Comparison of ENCODE assay signal across 9 cellular contexts in the genomic region with DNA sequence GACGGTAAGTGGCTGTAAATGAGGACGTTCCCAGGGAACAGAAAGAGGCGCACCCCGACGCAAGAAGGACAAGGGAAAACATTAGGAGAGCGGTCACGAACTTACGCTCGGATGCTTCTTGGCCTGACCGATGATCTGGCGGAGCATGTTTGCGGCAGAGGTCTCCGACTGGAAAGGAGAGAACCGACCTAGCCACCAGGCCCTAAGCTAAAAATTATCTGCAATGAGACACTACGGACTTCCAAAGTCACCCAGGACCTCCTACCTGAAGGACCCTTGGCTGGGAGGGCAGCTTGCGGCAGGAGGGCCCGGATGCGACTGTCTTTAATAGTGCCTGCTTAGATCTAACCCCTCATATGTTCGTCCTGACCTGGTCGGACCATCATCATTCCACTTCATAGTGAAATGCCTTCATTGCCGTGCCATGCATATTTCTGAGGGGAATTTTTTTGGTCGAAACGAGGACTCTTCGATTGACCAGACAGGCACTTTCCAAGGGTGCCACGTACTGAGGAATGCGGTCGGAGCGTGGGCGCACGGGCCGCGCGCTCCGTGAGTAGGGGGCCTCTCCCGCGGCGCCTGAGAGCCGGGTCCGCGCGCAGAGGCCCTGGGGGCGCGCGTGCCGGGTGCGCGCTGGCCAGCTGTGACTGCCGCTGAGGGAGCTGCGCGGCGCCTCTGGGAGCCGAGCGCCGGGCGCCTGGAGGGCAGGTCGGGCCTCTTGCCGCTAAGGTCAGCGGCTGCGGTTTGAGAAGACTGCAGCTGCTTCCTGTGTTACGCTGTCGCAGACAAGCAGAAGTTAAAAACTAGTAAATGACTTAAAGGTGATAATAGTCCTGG. TPM values are rescaled to one million over a fixed set of nuclear protein-coding genes. Genes with fewer than 3 reads are reported as not detected.
DNase-seq lines count a peak whose midpoint lies in the region; ATAC-seq, FAIRE-seq and TF ChIP-seq lines count a peak whose summit lies in the region.
"Had no signal": no experiment of that assay in that cellular context is flagged by ENCODE, and none has a peak within 500 bp of the region (broad histone marks: within the 10 kb centered on the region; RNA-seq: fewer than 3 reads in every experiment).

No MANE protein-coding gene starts in this region.

- H4K20me1 ChIP-seq in HepG2 (ENCODE audit: insufficient read depth, low read length): no peaks in the 10 kb centered on the region

- H3K4me3 Mint-ChIP-seq in activated CD4-positive, alpha-beta T cell treated with anti-CD3 and anti-CD28 coated beads, Interleukin-2, amount 10 ng/mL, durations not matched to agents 7 days and 5 days: no peak overlapping the region

- H3K9ac ChIP-seq in HepG2 (ENCODE audit: insufficient read depth, low read depth, low read length): peak overlapping the region; percentile 97

- intact Hi-C loops in HepG2 (cut with micrococcal nuclease; ENCODE audit: unreplicated experiment): loop anchor here (1.0 to 5.0 kb wide), 3 partner anchors 10 to 272 kb away; a partner anchor contains a TSS

- peak overlapping the region; percentile 81 to 93 (median 90) for H3K4me3 ChIP-seq in HepG2 (replicated peaks in 1 of 3; ENCODE audit: insufficient read depth in 1 of 3, low read depth in 2 of 3, low read length in 3 of 3)

- H3K4me2 ChIP-seq in HepG2 (ENCODE audit: low read depth, low read length): peak overlapping the region; percentile 92

- BruUV-seq in HepG2 (replicated peaks; lab: Mats Ljungman, UMichigan): no TSS peak

- no peak overlapping the region for H3K27ac Mint-ChIP-seq in activated CD4-positive, alpha-beta T cell treated with anti-CD3 and anti-CD28 coated beads, Interleukin-2, amount 10 ng/mL, durations not matched to agents 7 days and 5 days

- H2AFZ ChIP-seq in HepG2 (ENCODE audit: low read length): peak overlapping the region; percentile 92

- TF ChIP-seq RAD21 in HepG2 (CRISPR knock-in tag; IDR thresholded peaks at IDR 0.05): peak; percentile 65

- POLR2A ChIA-PET in activated CD4-positive, alpha-beta T cell treated with anti-CD3 and anti-CD28 coated beads, Interleukin-2, amount 10 ng/mL, durations not matched to agents 7 days and 5 days (lab: Charles Lee): interaction anchor here (0.7 to 1.4 kb wide), 2 partner anchors 11 to 35 kb away, joined by 4 to 5 read pairs; no protein-coding TSS in a partner anchor
- POLR2A ChIA-PET in HepG2 (lab: Yijun Ruan, JAX): interaction anchor here (0.6 to 3.6 kb wide), 15 partner anchors 10 to 272 kb away, joined by 3 to 85 read pairs (median 6); a partner anchor contains a TSS

- H3K79me2 ChIP-seq in HepG2 (ENCODE audit: insufficient read depth, low read length): peaks cover 37% of the 10 kb centered on the region

- DNase-seq in NCI-H526 (lab: John Stamatoyannopoulos, UW) (peak; percentile 92 to 96), dermis blood vessel endothelial cell (peak; percentile 95), HepG2 (ENCODE audit: low spot score) (peak; percentile 93)
- peak; percentile 85 for DNase-seq in activated CD4-positive, alpha-beta T cell treated with anti-CD3 and anti-CD28 coated beads, Interleukin-2, amount 10 ng/mL, durations not matched to agents 7 days and 5 days
- peak; percentile 73 to 83 for DNase-seq in stimulated activated CD4-positive, alpha-beta T cell treated with anti-CD3 and anti-CD28 coated beads, Interleukin-2, amount 100 ng/mL, for 48 hours

- H3K27ac ChIP-seq in C4-2B (peak overlapping the region; percentile 98), HepG2 (ENCODE audit: extremely low read length, insufficient read depth, low read length) (peak overlapping the region; percentile 95)

- H3K36me3 Mint-ChIP-seq in activated CD4-positive, alpha-beta T cell treated with anti-CD3 and anti-CD28 coated beads, Interleukin-2, amount 10 ng/mL, durations not matched to agents 7 days and 5 days (ENCODE audit: low read depth): peaks cover 24% of the 10 kb centered on the region

- ATAC-seq in GM19351 (IDR thresholded peaks at IDR 0.05; ENCODE audit: unreplicated experiment) (peak; percentile 84), HG03469 (IDR thresholded peaks at IDR 0.05; ENCODE audit: unreplicated experiment) (peak; percentile 85), HepG2 (peak; percentile 94)

- H3K4me1 ChIP-seq in HepG2 (ENCODE audit: insufficient read depth, low read length): peaks cover 34% of the 10 kb centered on the region

- WGBS in HepG2 (ENCODE audit: low lambda C conversion rate): 0% methylated on average over 46 of the region's 61 CpGs

- peaks cover 5 to 25% of the 10 kb centered on the region in 2 experiments for H3K36me3 ChIP-seq in HepG2 (replicated peaks in 1 of 2; ENCODE audit: control insufficient read depth in 1 of 2, insufficient read depth in 2 of 2, low read length in 2 of 2)

- peak; percentile 96 to 99 for TF ChIP-seq POLR2A in HepG2 (IDR thresholded peaks at IDR 0.05; ENCODE audit: insufficient read depth in 1 of 2, low read depth in 2 of 2, low read length in 2 of 2)

- no peaks in the 10 kb centered on the region; a peak in 2 of 5 replicates for H3K27me3 ChIP-seq in HepG2 (ENCODE audit: control insufficient read depth in 1 of 2, insufficient read depth in 2 of 2, low read length in 2 of 2)

- no peak for TF ChIP-seq EP300 in HepG2 (IDR thresholded peaks at IDR 0.05; ENCODE audit: low read depth in 2 of 2, low read length in 2 of 2)
- no peak for TF ChIP-seq EP300 in HepG2 (CRISPR knock-in tag; IDR thresholded peaks at IDR 0.05; ENCODE audit: borderline replicate concordance)

- no peaks in the 10 kb centered on the region for H3K9me3 Mint-ChIP-seq in activated CD4-positive, alpha-beta T cell treated with anti-CD3 and anti-CD28 coated beads, Interleukin-2, amount 10 ng/mL, durations not matched to agents 7 days and 5 days

- CTCF ChIA-PET in activated CD4-positive, alpha-beta T cell treated with anti-CD3 and anti-CD28 coated beads, Interleukin-2, amount 10 ng/mL, durations not matched to agents 7 days and 5 days (lab: Charles Lee): interaction anchor here (0.7 to 1.4 kb wide), 5 partner anchors 10 to 34 kb away, joined by 3 to 4 read pairs (median 4); no protein-coding TSS in a partner anchor
- CTCF ChIA-PET in HepG2 (lab: Yijun Ruan, JAX; ENCODE audit: low intra/inter-chr PET ratio, low total read pairs): no interaction called here

- peak; percentile 86 for FAIRE-seq in HepG2 (lab: Jason Lieb, UNC)
- FAIRE-seq: endometrium had no signal

- TF ChIP-seq CTCF in C4-2B (conservative IDR thresholded peaks at IDR 0.05): no peak
- TF ChIP-seq CTCF in HepG2 (CRISPR knock-in tag; IDR thresholded peaks at IDR 0.05): no peak

- no peaks in the 10 kb centered on the region for H3K9me3 ChIP-seq in HepG2 (ENCODE audit: low read length)

- H3K4me1 Mint-ChIP-seq in activated CD4-positive, alpha-beta T cell treated with anti-CD3 and anti-CD28 coated beads, Interleukin-2, amount 10 ng/mL, durations not matched to agents 7 days and 5 days: peaks cover 31% of the 10 kb centered on the region

- H3K27me3 Mint-ChIP-seq in activated CD4-positive, alpha-beta T cell treated with anti-CD3 and anti-CD28 coated beads, Interleukin-2, amount 10 ng/mL, durations not matched to agents 7 days and 5 days: no peaks in the 10 kb centered on the region

- in situ Hi-C loops in HepG2 (cut with HindIII; ENCODE audit: extremely low pct_ligation_motif_present, low pct_unique_long_range_greater_than_20kb): no loop called here

TF ChIP-seq in HepG2, 621 proteins besides CTCF, POLR2A, EP300 and RAD21 (continues in another document):
- TF ChIP-seq ZNF235 (CRISPR knock-in tag; IDR thresholded peaks at IDR 0.05; ENCODE audit: borderline replicate concordance) (no peak), GATAD1 (CRISPR knock-in tag; IDR thresholded peaks at IDR 0.05) (peak; percentile 87), NCOA1 (CRISPR knock-in tag; IDR thresholded peaks at IDR 0.05) (no peak), NCOA2 (CRISPR knock-in tag; IDR thresholded peaks at IDR 0.05) (peak; percentile 33), ZNF264 (CRISPR knock-in tag; IDR thresholded peaks at IDR 0.05) (peak; percentile 70; the same call in 1 of the 2 replicates)
- TF ChIP-seq, protein P1, sequence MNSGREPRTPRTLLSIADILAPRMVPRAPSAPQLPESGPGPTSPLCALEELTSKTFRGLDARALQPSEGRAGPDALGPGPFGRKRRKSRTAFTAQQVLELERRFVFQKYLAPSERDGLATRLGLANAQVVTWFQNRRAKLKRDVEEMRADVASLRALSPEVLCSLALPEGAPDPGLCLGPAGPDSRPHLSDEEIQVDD (CRISPR knock-in tag; IDR thresholded peaks at IDR 0.05; ENCODE audit: borderline replicate concordance): no peak

RNA-seq across cellular contexts. Expression of a gene that starts 33.5 kb away (rescaled TPM):
- total RNA-seq in activated CD4-positive, alpha-beta T cell treated with anti-CD3 and anti-CD28 coated beads, Interleukin-2, amount 10 ng/mL, durations not matched to agents 7 days and 5 days: 10 to 100 TPM; 30.1 to 34.2 TPM
- total RNA-seq in dermis blood vessel endothelial cell: 45.0 and 45.8 TPM in 2 replicates
- 68.7 and 70.9 TPM in 2 replicates for total RNA-seq in HepG2 (2016; rRNA removed; fragmentation: Illumina TruSeq; extraction: Trizol)
- total RNA-seq in HepG2 (2016; cell fraction: cytosol; rRNA removed; fragmentation: Illumina TruSeq; extraction: Trizol; ENCODE audit: low read depth): 31.3 and 38.5 TPM in 2 replicates
- total RNA-seq in HepG2 (2016; cell fraction: insoluble cytoplasmic fraction; rRNA removed; fragmentation: Illumina TruSeq; extraction: Trizol): 64.2 and 75.5 TPM in 2 replicates
- 23.9 and 24.4 TPM in 2 replicates for total RNA-seq in HepG2 (2016; cell fraction: membrane; rRNA removed; fragmentation: Illumina TruSeq; extraction: Trizol)
- total RNA-seq in HepG2 (2016; cell fraction: nucleus; rRNA removed; fragmentation: Illumina TruSeq; extraction: Trizol): 135 and 151 TPM in 2 replicates
- 17.2 and 18.9 TPM in 2 replicates for polyA plus RNA-seq in HepG2 (2011; rRNA removed)
- polyA plus RNA-seq in HepG2 (2011; cell fraction: cytosol; rRNA removed): 7.8 and 12.6 TPM in 2 replicates
- polyA plus RNA-seq in HepG2 (2011; cell fraction: nucleus; rRNA removed): 14.0 and 22.1 TPM in 2 replicates
- 21.4 and 24.8 TPM in 2 replicates for polyA plus RNA-seq in HepG2 (2012)
- 4.1 and 4.2 TPM in 2 replicates for polyA plus RNA-seq in HepG2 (2016; cell fraction: cytosol; fragmentation: Illumina TruSeq; extraction: Trizol; ENCODE audit: low read depth)
- polyA plus RNA-seq in HepG2 (2016; cell fraction: insoluble cytoplasmic fraction; fragmentation: Illumina TruSeq; extraction: Trizol; ENCODE audit: low read depth): 59.1 and 71.5 TPM in 2 replicates
- 7.1 and 7.7 TPM in 2 replicates for polyA plus RNA-seq in HepG2 (2016; cell fraction: membrane; fragmentation: Illumina TruSeq; extraction: Trizol; ENCODE audit: low read depth)
- polyA plus RNA-seq in HepG2 (2016; cell fraction: nucleus; fragmentation: Illumina TruSeq; extraction: Trizol; ENCODE audit: insufficient read depth, low read depth): 57.6 and 63.1 TPM in 2 replicates
- polyA minus RNA-seq in HepG2 (2011; rRNA and poly(A)+ RNA removed; ENCODE audit: low replicate concordance): 12.5 and 23.0 TPM in 2 replicates
- polyA minus RNA-seq in HepG2 (2011; cell fraction: cytosol; rRNA and poly(A)+ RNA removed): 10.9 and 16.9 TPM in 2 replicates
- polyA minus RNA-seq in HepG2 (2011; cell fraction: nucleus; rRNA and poly(A)+ RNA removed): 221 and 230 TPM in 2 replicates

Comparison
In these comparisons a context has a peak if more than half of its experiments do, and no peak if none do; other contexts are left out.
1. Peak in every context shown above with its lines: DNase-seq, ATAC-seq, H3K4me3 ChIP-seq and H3K27ac ChIP-seq.